22 cellular contexts compared by ENCODE assay signal in the genomic region with DNA sequence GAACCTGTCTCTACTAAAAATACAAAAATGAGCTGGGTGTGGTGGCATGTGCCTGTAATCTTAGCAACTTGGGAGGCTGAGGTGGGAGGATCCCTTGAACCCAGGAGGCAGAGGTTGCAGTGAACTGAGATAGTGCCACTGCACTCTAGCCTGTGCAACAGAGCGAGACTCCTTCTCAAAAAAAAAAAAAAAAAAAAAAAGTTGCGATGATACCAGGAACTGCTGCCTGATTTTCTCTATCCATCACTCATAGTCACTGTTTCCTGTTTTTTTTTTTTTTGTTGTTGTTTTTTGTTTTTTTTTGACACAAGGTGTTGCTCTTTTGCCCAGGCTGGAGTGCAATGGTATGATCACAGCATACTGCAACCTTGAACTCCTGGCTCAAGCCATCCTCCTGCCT. TPM values are rescaled to one million over a fixed set of nuclear protein-coding genes. Genes with fewer than 3 reads are reported as not detected.
DNase-seq lines count a peak whose midpoint lies in the region; ATAC-seq, FAIRE-seq and TF ChIP-seq lines count a peak whose summit lies in the region.
"Had no signal": no experiment of that assay in that cellular context is flagged by ENCODE, and none has a peak within 500 bp of the region (broad histone marks: within the 10 kb centered on the region; RNA-seq: fewer than 3 reads in every experiment).

No MANE protein-coding gene starts in this region.

- no peak for ATAC-seq in DND-41 (ENCODE audit: insufficient read depth, low read depth)
- ATAC-seq in GM12878: peak; percentile 17
- peak; percentile 22 for ATAC-seq in stimulated activated memory B cell treated with anti-CD40 and anti-IgM and Interleukin-4, amounts not matched to agents 10 μg/mL and 1 μg/mL and 100 μg/mL, for 72 hours
- ATAC-seq in left lung: no peak
- ATAC-seq: HepG2 had no signal

- peak overlapping the region; percentile 99 for H3K27ac Mint-ChIP-seq in stimulated activated memory B cell treated with anti-CD40 and anti-IgM and Interleukin-4, amounts not matched to agents 10 μg/mL and 1 μg/mL and 100 μg/mL, for 72 hours

- H3K27me3 ChIP-seq in DND-41 (ENCODE audit: insufficient read depth, low read length, poor library complexity) (no peaks in the 10 kb centered on the region), GM12878 (replicated peaks in 1 of 2; ENCODE audit: control insufficient read depth in 2 of 2, insufficient read depth in 2 of 2, low read length in 1 of 2) (no peaks in the 10 kb centered on the region), left lung (no peaks in the 10 kb centered on the region)
- H3K27me3 ChIP-seq: SJCRH30, upper lobe of left lung had no signal

- H3K36me3 ChIP-seq in DND-41 (ENCODE audit: insufficient read depth, low read length): peaks cover 49% of the 10 kb centered on the region
- H3K36me3 ChIP-seq in KOPT-K1 (ENCODE audit: insufficient read depth, low read length): peaks cover 54% of the 10 kb centered on the region
- peaks cover 12 to 14% of the 10 kb centered on the region in 2 experiments for H3K36me3 ChIP-seq in GM12878 (ENCODE audit: control insufficient read depth in 2 of 2, insufficient read depth in 2 of 2, low read length in 1 of 2)
- H3K36me3 ChIP-seq in left lung: peaks cover 0 to 46% of the 10 kb centered on the region in 2 donors

- TF ChIP-seq RAD21 in GM12878 (IDR thresholded peaks at IDR 0.05; ENCODE audit: insufficient read depth, low read depth, low read length): no peak

- H3K9me3 Mint-ChIP-seq in stimulated activated memory B cell treated with anti-CD40 and anti-IgM and Interleukin-4, amounts not matched to agents 10 μg/mL and 1 μg/mL and 100 μg/mL, for 72 hours: peaks cover 4% of the 10 kb centered on the region
- H3K9me3 Mint-ChIP-seq: CD14-positive monocyte had no signal

- no peak for DNase-seq in DND-41
- no peak for DNase-seq in GM12878 (ENCODE audit: low read depth, low spot score)
- DNase-seq in left lung: no peak
- DNase-seq in COR-L47 (lab: John Stamatoyannopoulos, UW): no peak
- DNase-seq in central memory CD4-positive, alpha-beta T cell: no peak
- DNase-seq: activated CD4-positive, alpha-beta T cell treated with anti-CD3 and anti-CD28 coated beads for 1 hour; activated CD8-positive, alpha-beta memory T cell treated with anti-CD3 and anti-CD28 coated beads for 24 hours; activated gamma-delta T cell; NCI-H1048; NCI-H187; NCI-H2171; NCI-H524; nucleus accumbens; SJCRH30; upper lobe of left lung had no signal

- POLR2A ChIA-PET in GM12878 (lab: Charles Lee): interaction anchor here (0.7 to 2.9 kb wide), 5 partner anchors 49 to 121 kb away, joined by 3 to 11 read pairs (median 4); no protein-coding TSS in a partner anchor

- peaks cover 37% of the 10 kb centered on the region for H3K79me2 ChIP-seq in DND-41 (ENCODE audit: insufficient read depth, low read length)
- H3K79me2 ChIP-seq in GM12878 (ENCODE audit: control insufficient read depth, insufficient read depth, low read length): peaks cover 20% of the 10 kb centered on the region

- WGBS in GM12878 (ENCODE audit: insufficient coverage, insufficient replicate concordance, low lambda C conversion rate, missing lambda C conversion rate): 0% methylated on average over 1 of the region's 2 CpGs

- H3K4me1 ChIP-seq in DND-41 (ENCODE audit: insufficient read depth, low read length) (no peaks in the 10 kb centered on the region), GM12878 (ENCODE audit: control insufficient read depth, insufficient read depth, low read length) (peaks cover 26% of the 10 kb centered on the region), left lung (peaks cover 0 to 8% of the 10 kb centered on the region in 2 donors)

- intact Hi-C loops in GM12878 (cut with micrococcal nuclease; ENCODE audit: unreplicated experiment): loop anchor here (5.0 kb wide), 2 partner anchors 51 to 111 kb away; no protein-coding TSS in a partner anchor
- intact Hi-C loops in left lung (cut with DNase I): no loop called here

- H3K4me3 Mint-ChIP-seq in stimulated activated memory B cell treated with anti-CD40 and anti-IgM and Interleukin-4, amounts not matched to agents 10 μg/mL and 1 μg/mL and 100 μg/mL, for 72 hours: peak overlapping the region; percentile 48
- H3K4me3 Mint-ChIP-seq: CD14-positive monocyte had no signal

- H4K20me1 ChIP-seq in DND-41 (ENCODE audit: insufficient read depth, low read length) (peaks cover 21% of the 10 kb centered on the region; the same call in 1 of the 2 replicates), GM12878 (ENCODE audit: control insufficient read depth, insufficient read depth) (no peaks in the 10 kb centered on the region)

- no peak for FAIRE-seq in GM12878 (lab: Jason Lieb, UNC)
- FAIRE-seq: D721Med, HepG2, TTC549 had no signal

- no TSS peak for BruUV-seq in GM12878 (replicated peaks; lab: Mats Ljungman, UMichigan)

- H3K27ac ChIP-seq in DND-41 (ENCODE audit: low read length) (peak overlapping the region; percentile 10; the same call in 1 of the 2 replicates), KOPT-K1 (ENCODE audit: low read depth, low read length, poor library complexity, severe bottlenecking) (peak overlapping the region; percentile 67), GM12878 (ENCODE audit: control insufficient read depth, insufficient read depth) (peak overlapping the region; percentile 79), left lung (no peak overlapping the region)
- H3K27ac ChIP-seq: SJCRH30, upper lobe of left lung had no signal

- H3K9me3 ChIP-seq in DND-41 (ENCODE audit: insufficient read depth, low read length, severe bottlenecking) (no peaks in the 10 kb centered on the region), KOPT-K1 (ENCODE audit: insufficient read depth, low read length, poor library complexity, severe bottlenecking) (peaks cover 6% of the 10 kb centered on the region), GM12878 (replicated peaks; ENCODE audit: control insufficient read depth, insufficient read depth, low read length) (no peaks in the 10 kb centered on the region), left lung (no peaks in the 10 kb centered on the region)
- H3K9me3 ChIP-seq: SJCRH30, upper lobe of left lung had no signal

- TF ChIP-seq CTCF in DND-41 (IDR thresholded peaks at IDR 0.05; ENCODE audit: borderline replicate concordance, extremely low read depth, low read length, poor library complexity, severe bottlenecking): no peak
- TF ChIP-seq CTCF in GM12878 (IDR thresholded peaks at IDR 0.05 in 2 of 3, conservative IDR thresholded peaks at IDR 0.05 in 1 of 3; ENCODE audit: control insufficient read depth in 2 of 3, extremely low read depth in 1 of 3, insufficient read depth in 1 of 3, low read depth in 3 of 3, low read length in 3 of 3): no peak
- no peak for TF ChIP-seq CTCF in left lung (IDR thresholded peaks at IDR 0.05)

- CTCF ChIA-PET in GM12878 (lab: Yijun Ruan, JAX): interaction anchor here (1.1 kb wide), 1 partner anchor 136 kb away, joined by 3 read pairs; no protein-coding TSS in a partner anchor

- H2AFZ ChIP-seq in DND-41 (ENCODE audit: low read depth, low read length) (no peak overlapping the region), GM12878 (ENCODE audit: control insufficient read depth, low read depth, low read length) (no peak overlapping the region)
- H2AFZ ChIP-seq: GM23248 had no signal

- peaks cover 58% of the 10 kb centered on the region for H3K36me3 Mint-ChIP-seq in stimulated activated memory B cell treated with anti-CD40 and anti-IgM and Interleukin-4, amounts not matched to agents 10 μg/mL and 1 μg/mL and 100 μg/mL, for 72 hours

- no peak for TF ChIP-seq POLR2A in GM12878 (IDR thresholded peaks at IDR 0.05; ENCODE audit: low read depth, low read length)

- H3K27me3 Mint-ChIP-seq in stimulated activated memory B cell treated with anti-CD40 and anti-IgM and Interleukin-4, amounts not matched to agents 10 μg/mL and 1 μg/mL and 100 μg/mL, for 72 hours: no peaks in the 10 kb centered on the region

- in situ Hi-C loops in GM12878 (cut with MboI): no loop called here

- RAD21 ChIA-PET in GM12878 (lab: Charles Lee; ENCODE audit: unreplicated experiment): interaction anchor here (1.1 to 1.9 kb wide), 6 partner anchors 11 to 367 kb away, joined by 3 to 9 read pairs (median 5); no protein-coding TSS in a partner anchor

- SMC1A ChIA-PET in GM12878 (lab: Charles Lee; ENCODE audit: uncharacterized antibody, unreplicated experiment): interaction anchor here (1.3 to 5.1 kb wide), 5 partner anchors 10 to 61 kb away, joined by 7 to 31 read pairs (median 8); no protein-coding TSS in a partner anchor

- no peak overlapping the region for H3K4me2 ChIP-seq in DND-41 (ENCODE audit: insufficient read depth, low read length)
- H3K4me2 ChIP-seq in GM12878 (ENCODE audit: control insufficient read depth, insufficient read depth): peak overlapping the region; percentile 59; the same call in 1 of the 2 replicates

- peaks cover 49% of the 10 kb centered on the region for H3K4me1 Mint-ChIP-seq in stimulated activated memory B cell treated with anti-CD40 and anti-IgM and Interleukin-4, amounts not matched to agents 10 μg/mL and 1 μg/mL and 100 μg/mL, for 72 hours

- no peak for TF ChIP-seq EP300 in GM12878 (IDR thresholded peaks at IDR 0.05; ENCODE audit: borderline replicate concordance in 1 of 2, control insufficient read depth in 1 of 2, low read depth in 2 of 2, low read length in 2 of 2)

- no peak overlapping the region for H3K4me3 ChIP-seq in DND-41 (ENCODE audit: low read depth in 1 of 2, low read length in 2 of 2)
- H3K4me3 ChIP-seq in GM12878: 0 out of 2 replicates have a peak overlapping the region, but pooled peaks have one; percentile 16
- no peak overlapping the region for H3K4me3 ChIP-seq in left lung
- H3K4me3 ChIP-seq: GM23248, SJCRH30, upper lobe of left lung had no signal

- no peak overlapping the region for H3K9ac ChIP-seq in DND-41 (ENCODE audit: low read depth, low read length)
- no peak overlapping the region for H3K9ac ChIP-seq in GM12878 (ENCODE audit: control insufficient read depth, insufficient read depth, low read length)

RNA-seq across cellular contexts. Expression of a gene that starts 59.2 kb away (rescaled TPM):
- 142 and 148 TPM in 2 replicates for total RNA-seq in GM12878 (2013; cell fraction: nucleolus; rRNA removed)
- total RNA-seq in GM12878 (2014; rRNA removed): 18.9 and 21.8 TPM in 2 replicates
- 12.1 and 12.2 TPM in 2 replicates for total RNA-seq in GM12878 (2014; rRNA removed; fragmentation: Illumina TruSeq; extraction: Trizol)
- 41.7 and 44.6 TPM in 2 replicates for total RNA-seq in GM12878 (2021)
- 20.3 TPM for polyA plus RNA-seq in GM12878 (2011; ENCODE audit: low read depth)
- polyA plus RNA-seq in GM12878 (2011; rRNA removed): 15.3 and 27.5 TPM in 2 replicates
- 26.7 and 30.6 TPM in 2 replicates for polyA plus RNA-seq in GM12878 (2011; cell fraction: cytosol; rRNA removed)
- 92.6 and 98.5 TPM in 2 replicates for polyA plus RNA-seq in GM12878 (2011; cell fraction: nucleus; rRNA removed)
- polyA plus RNA-seq in GM12878 (2012): 27.1 and 43.7 TPM in 2 replicates
- 19.1 and 21.7 TPM in 2 replicates for polyA plus RNA-seq in GM12878 (2014; fragmentation: Illumina TruSeq; extraction: Trizol)
- polyA plus RNA-seq in GM12878 (2014; fragmentation: Nextera tagmentation; extraction: Ambion mirVana): 1 to 10 TPM; 3.2 to 4.8 TPM
- 16.9 and 20.6 TPM in 2 replicates for polyA plus RNA-seq in GM12878 (2014; rRNA removed)
- polyA plus RNA-seq in GM12878 (2016; fragmentation: Nextera tagmentation; extraction: Ambion mirVana): 10 to 100 TPM in 1 of 2 experiments, 1 to 10 TPM in 1; 4.0 to 10.1 TPM
- 84.9 and 110 TPM in 2 replicates for polyA minus RNA-seq in GM12878 (2011; rRNA and poly(A)+ RNA removed)
- 20.8 and 28.8 TPM in 2 replicates for polyA minus RNA-seq in GM12878 (2011; cell fraction: cytosol; rRNA and poly(A)+ RNA removed)
- polyA minus RNA-seq in GM12878 (2011; cell fraction: nucleus; rRNA and poly(A)+ RNA removed): 39.2 and 69.1 TPM in 2 replicates
- total RNA-seq in left lung: 10 to 100 TPM; 33.3 to 44.6 TPM

Comparison
In these comparisons a context has a peak if more than half of its experiments do, and no peak if none do; other contexts are left out.
1. ATAC-seq: peak in GM12878 (single experiment) and stimulated activated memory B cell treated with anti-CD40 and anti-IgM and Interleukin-4, amounts not matched to agents 10 μg/mL and 1 μg/mL and 100 μg/mL, for 72 hours (single experiment); none in DND-41 (single experiment) and left lung (single experiment).
2. H3K27ac ChIP-seq: peak in DND-41 (single experiment), KOPT-K1 (single experiment) and GM12878 (single experiment); none in left lung (0 of 2).